Comparison of ENCODE assay signal across 6 cellular contexts in the genomic region with DNA sequence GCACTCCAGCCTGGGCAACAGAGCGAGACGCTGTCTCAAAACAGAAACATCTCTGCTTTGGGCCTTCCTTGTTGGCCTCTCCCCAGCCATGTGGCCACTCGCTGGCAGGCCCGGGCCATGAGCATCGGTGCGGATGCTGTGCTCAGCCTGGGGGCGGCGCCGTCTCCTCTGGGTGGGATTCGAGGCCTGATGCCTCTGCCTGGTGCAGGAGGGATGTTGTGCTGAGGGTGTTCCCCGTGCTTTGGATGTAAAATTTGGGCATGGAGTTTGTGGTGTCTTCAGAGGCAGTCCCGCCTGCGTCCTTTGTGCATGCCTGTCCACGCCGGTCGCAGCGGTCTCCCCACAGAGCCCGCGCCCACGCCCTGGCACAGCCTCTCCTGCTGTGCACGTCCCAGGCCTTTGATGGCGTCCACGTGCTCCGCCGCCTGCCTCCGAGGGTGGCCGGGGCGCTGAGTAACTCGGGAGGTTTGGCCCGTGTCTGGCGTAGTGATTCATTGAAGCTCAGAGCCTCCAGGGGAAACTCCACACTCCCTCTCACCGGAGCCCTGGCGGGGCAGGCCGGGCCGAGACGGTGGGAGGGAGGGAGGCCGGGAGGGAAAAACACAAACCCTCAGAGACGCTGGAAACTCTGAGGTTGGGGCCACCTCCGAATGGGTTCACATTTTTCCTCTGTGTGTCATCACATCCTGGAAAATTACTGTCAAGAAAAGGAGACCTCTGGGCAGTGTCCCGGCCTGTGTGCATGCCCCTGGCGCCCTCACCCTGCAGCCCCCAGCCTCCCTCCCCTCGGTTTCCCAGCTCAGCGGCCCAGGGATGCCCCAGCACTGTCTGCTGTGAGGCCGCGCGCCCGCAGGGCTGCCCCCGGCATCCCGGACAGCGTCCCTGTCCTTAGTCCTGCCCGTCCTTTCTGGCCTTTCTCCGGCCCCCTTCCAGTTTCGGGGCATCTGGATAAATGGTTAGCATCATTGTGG. TPM values are rescaled to one million over a fixed set of nuclear protein-coding genes. Genes with fewer than 3 reads are reported as not detected.
DNase-seq lines count a peak whose midpoint lies in the region; ATAC-seq, FAIRE-seq and TF ChIP-seq lines count a peak whose summit lies in the region.

No MANE protein-coding gene starts in this region.

- peak overlapping the region; percentile 64 for H3K4me2 ChIP-seq in keratinocyte (ENCODE audit: control insufficient read depth, extremely low read depth, insufficient read depth, low read depth, low read length)

- H3K4me1 ChIP-seq in keratinocyte (ENCODE audit: control insufficient read depth, extremely low read depth, insufficient read depth, low read length), result peaks cover 32% of the 10 kb centered on the region

- CTCF ChIA-PET in AG04450 (lab: Charles Lee) (interaction anchor here (0.9 kb wide), 1 partner anchor 18 kb away, joined by 3 read pairs; no protein-coding TSS in a partner anchor), RWPE1 (lab: Yijun Ruan, JAX) (interaction anchor here (0.6 to 2.9 kb wide), 9 partner anchors 10 to 171 kb away, joined by 3 to 16 read pairs (median 4); no protein-coding TSS in a partner anchor)

- H2AFZ ChIP-seq in keratinocyte (ENCODE audit: control insufficient read depth, low read length), result peak overlapping the region; percentile 80

- peak; percentile 70 for FAIRE-seq in keratinocyte (lab: Jason Lieb, UNC)

- H3K36me3 Mint-ChIP-seq in activated T-helper 1 cell treated with anti-CD3 and anti-CD28 coated beads, Interleukin-12 subunit alpha, Interleukin-12 subunit beta, Interleukin-2, Interleukin-4 antibody, amounts not matched to agents 30 ng/mL and 10 ng/mL and 1 ng/mL, durations not matched to agents 14 hours and 24 hours and 36 hours (ENCODE audit: low read depth), result no peaks in the 10 kb centered on the region

- TF ChIP-seq CTCF in AG04450 (IDR thresholded peaks at IDR 0.05; ENCODE audit: low read depth, low read length) (no peak), RWPE1 (conservative IDR thresholded peaks at IDR 0.05; ENCODE audit: low read depth) (no peak), keratinocyte (optimal IDR thresholded peaks at IDR 0.05 in 1 of 3, IDR thresholded peaks at IDR 0.05 in 1 of 3, conservative IDR thresholded peaks at IDR 0.05 in 1 of 3; ENCODE audit: extremely low read depth in 1 of 3, insufficient read depth in 2 of 3, low read length in 3 of 3) (no peak)

- H3K9me3 Mint-ChIP-seq in activated T-helper 1 cell treated with anti-CD3 and anti-CD28 coated beads, Interleukin-12 subunit alpha, Interleukin-12 subunit beta, Interleukin-2, Interleukin-4 antibody, amounts not matched to agents 30 ng/mL and 10 ng/mL and 1 ng/mL, durations not matched to agents 14 hours and 24 hours and 36 hours, result no peaks in the 10 kb centered on the region

- H3K4me3 Mint-ChIP-seq in activated T-helper 1 cell treated with anti-CD3 and anti-CD28 coated beads, Interleukin-12 subunit alpha, Interleukin-12 subunit beta, Interleukin-2, Interleukin-4 antibody, amounts not matched to agents 30 ng/mL and 10 ng/mL and 1 ng/mL, durations not matched to agents 14 hours and 24 hours and 36 hours, result no peak overlapping the region

- intact Hi-C loops in activated T-helper 1 cell treated with anti-CD3 and anti-CD28 coated beads, Interleukin-12 subunit alpha, Interleukin-12 subunit beta, Interleukin-2, Interleukin-4 antibody, amounts not matched to agents 30 ng/mL and 10 ng/mL and 1 ng/mL, durations not matched to agents 14 hours and 24 hours and 36 hours (cut with micrococcal nuclease), result no loop called here

- H3K27me3 ChIP-seq in AG04450 (ENCODE audit: control insufficient read depth, insufficient read depth, low read length) (no peaks in the 10 kb centered on the region), keratinocyte (ENCODE audit: control insufficient read depth, extremely low read depth, insufficient read depth, low read length) (no peaks in the 10 kb centered on the region)

- H3K36me3 ChIP-seq in keratinocyte (ENCODE audit: control insufficient read depth in 2 of 2, extremely low read depth in 1 of 2, insufficient read depth in 2 of 2, low read length in 2 of 2), result no peaks in the 10 kb centered on the region

- POLR2A ChIA-PET in AG04450 (lab: Yijun Ruan, JAX) (interaction anchor here (0.6 to 1.0 kb wide), 5 partner anchors 9 to 75 kb away, joined by 3 to 5 read pairs (median 4); no protein-coding TSS in a partner anchor), RWPE1 (lab: Yijun Ruan, JAX; ENCODE audit: low non-redundant PET) (interaction anchor here (1.2 kb wide), 1 partner anchor 12 kb away, joined by 4 read pairs; no protein-coding TSS in a partner anchor)

- H3K9me1 ChIP-seq in keratinocyte (ENCODE audit: control insufficient read depth, extremely low read depth, insufficient read depth, low read length), result peaks cover 2% of the 10 kb centered on the region

- H3K9me3 ChIP-seq in AG04450 (ENCODE audit: control insufficient read depth, insufficient read depth, low read length) (no peaks in the 10 kb centered on the region; the same call in 1 of the 2 replicates), keratinocyte (ENCODE audit: control insufficient read depth, low read depth, low read length) (no peaks in the 10 kb centered on the region)

- H3K4me3 ChIP-seq in AG04450 (ENCODE audit: low read depth, low read length), result no peak overlapping the region
- H3K4me3 ChIP-seq in keratinocyte (ENCODE audit: control insufficient read depth in 2 of 3, extremely low read depth in 1 of 3, insufficient read depth in 2 of 3, low read depth in 1 of 3, low read length in 3 of 3), result no peak overlapping the region

- peak overlapping the region; percentile 60 for H3K9ac ChIP-seq in keratinocyte (ENCODE audit: control insufficient read depth, extremely low read depth, insufficient read depth, low read length)

- no peaks in the 10 kb centered on the region for H3K79me2 ChIP-seq in keratinocyte (ENCODE audit: control insufficient read depth, insufficient read depth, low read length)

- no peak for ATAC-seq in GM18867 (IDR thresholded peaks at IDR 0.05; ENCODE audit: unreplicated experiment)

- TF ChIP-seq POLR2A in erythroblast (IDR thresholded peaks at IDR 0.05; ENCODE audit: low read length), result no peak

- H3K27ac ChIP-seq in AG04450 (ENCODE audit: low read depth, low read length) (peak overlapping the region; percentile 87), RWPE1 (peak overlapping the region; percentile 95), keratinocyte (ENCODE audit: control insufficient read depth, insufficient read depth, low read length) (peak overlapping the region; percentile 49)

- H3K27ac Mint-ChIP-seq in activated T-helper 1 cell treated with anti-CD3 and anti-CD28 coated beads, Interleukin-12 subunit alpha, Interleukin-12 subunit beta, Interleukin-2, Interleukin-4 antibody, amounts not matched to agents 30 ng/mL and 10 ng/mL and 1 ng/mL, durations not matched to agents 14 hours and 24 hours and 36 hours, result no peak overlapping the region

- peak; percentile 84 for DNase-seq in AG04450 (ENCODE audit: low read depth, low spot score)
- DNase-seq in RWPE1 (ENCODE audit: low spot score), result peak; percentile 94
- DNase-seq in keratinocyte (ENCODE audit: low read depth, low spot score), result peak; percentile 73
- no peak for DNase-seq in activated T-helper 1 cell treated with anti-CD3 and anti-CD28 coated beads, Interleukin-12 subunit alpha, Interleukin-12 subunit beta, Interleukin-2, Interleukin-4 antibody, amounts not matched to agents 30 ng/mL and 10 ng/mL and 1 ng/mL, durations not matched to agents 14 hours and 24 hours and 36 hours (ENCODE audit: low spot score)
- no peak for DNase-seq in erythroblast (lab: John Stamatoyannopoulos, UW)

- H3K4me1 Mint-ChIP-seq in activated T-helper 1 cell treated with anti-CD3 and anti-CD28 coated beads, Interleukin-12 subunit alpha, Interleukin-12 subunit beta, Interleukin-2, Interleukin-4 antibody, amounts not matched to agents 30 ng/mL and 10 ng/mL and 1 ng/mL, durations not matched to agents 14 hours and 24 hours and 36 hours (ENCODE audit: low read depth), result no peaks in the 10 kb centered on the region

- no peaks in the 10 kb centered on the region for H3K27me3 Mint-ChIP-seq in activated T-helper 1 cell treated with anti-CD3 and anti-CD28 coated beads, Interleukin-12 subunit alpha, Interleukin-12 subunit beta, Interleukin-2, Interleukin-4 antibody, amounts not matched to agents 30 ng/mL and 10 ng/mL and 1 ng/mL, durations not matched to agents 14 hours and 24 hours and 36 hours (ENCODE audit: insufficient read depth)

- no peaks in the 10 kb centered on the region for H4K20me1 ChIP-seq in keratinocyte (ENCODE audit: control insufficient read depth, extremely low read depth, insufficient read depth, low read length)

- dilution Hi-C loops in keratinocyte (cut with MboI; ENCODE audit: extremely low pct_ligation_motif_present, low sequenced_read_pairs), result no loop called here

RNA-seq across cellular contexts. Expression of a gene that starts 19.0 kb away (rescaled TPM):
- 32.5 and 42.2 TPM in 2 replicates for polyA plus RNA-seq in AG04450 (2011; rRNA removed)
- 11.0 and 13.9 TPM in 2 replicates for polyA minus RNA-seq in AG04450 (2011; rRNA and poly(A)+ RNA removed)
- polyA plus RNA-seq in keratinocyte, result 38.3 to 52.0 TPM (median 48.2 TPM) in 3 replicates
- 4.8 TPM for polyA plus RNA-seq in keratinocyte (2011; ENCODE audit: low read depth)
- polyA plus RNA-seq in keratinocyte (2011; cell fraction: cytosol; rRNA removed), result 19.8 and 41.7 TPM in 2 replicates
- 19.4 and 20.6 TPM in 2 replicates for polyA plus RNA-seq in keratinocyte (2011; cell fraction: nucleus; rRNA removed)
- polyA plus RNA-seq in keratinocyte (2012; ENCODE audit: low replicate concordance), result 24.4 and 64.8 TPM in 2 replicates
- 7.8 to 10.6 TPM (median 9.1 TPM) in 3 replicates for polyA minus RNA-seq in keratinocyte
- 30.5 TPM for polyA minus RNA-seq in keratinocyte (2011; cell fraction: cytosol; rRNA and poly(A)+ RNA removed)
- polyA minus RNA-seq in keratinocyte (2011; cell fraction: nucleus; rRNA and poly(A)+ RNA removed), result 5.0 and 6.1 TPM in 2 replicates
- 109 and 120 TPM in 2 replicates for total RNA-seq in activated T-helper 1 cell treated with anti-CD3 and anti-CD28 coated beads, Interleukin-12 subunit alpha, Interleukin-12 subunit beta, Interleukin-2, Interleukin-4 antibody, amounts not matched to agents 30 ng/mL and 10 ng/mL and 1 ng/mL, durations not matched to agents 14 hours and 24 hours and 36 hours

RNA-seq across cellular contexts. Expression of a gene that starts 19.4 kb away (rescaled TPM):
- polyA plus RNA-seq in AG04450 (2011; rRNA removed) (3.4 and 4.0 TPM in 2 replicates), keratinocyte (2.5 to 3.6 TPM (median 2.9 TPM) in 3 replicates)
- 5.0 and 5.5 TPM in 2 replicates for polyA minus RNA-seq in AG04450 (2011; rRNA and poly(A)+ RNA removed)
- polyA plus RNA-seq in keratinocyte (2011; ENCODE audit: low read depth), result 1.1 TPM
- polyA plus RNA-seq in keratinocyte (2011; cell fraction: cytosol; rRNA removed), result 0.61 and 1.4 TPM in 2 replicates
- 5.7 and 7.1 TPM in 2 replicates for polyA plus RNA-seq in keratinocyte (2011; cell fraction: nucleus; rRNA removed)
- polyA plus RNA-seq in keratinocyte (2012; ENCODE audit: low replicate concordance), result 1.2 and 3.5 TPM in 2 replicates
- 1.5 to 2.5 TPM (median 2.3 TPM) in 3 replicates for polyA minus RNA-seq in keratinocyte
- 3.1 TPM for polyA minus RNA-seq in keratinocyte (2011; cell fraction: cytosol; rRNA and poly(A)+ RNA removed)
- polyA minus RNA-seq in keratinocyte (2011; cell fraction: nucleus; rRNA and poly(A)+ RNA removed), result 1.5 and 3.7 TPM in 2 replicates
- 37.6 and 37.8 TPM in 2 replicates for total RNA-seq in activated T-helper 1 cell treated with anti-CD3 and anti-CD28 coated beads, Interleukin-12 subunit alpha, Interleukin-12 subunit beta, Interleukin-2, Interleukin-4 antibody, amounts not matched to agents 30 ng/mL and 10 ng/mL and 1 ng/mL, durations not matched to agents 14 hours and 24 hours and 36 hours

RNA-seq across cellular contexts. Expression of a gene that starts 26.3 kb away (rescaled TPM):
- 7.1 and 8.8 TPM in 2 replicates for polyA plus RNA-seq in AG04450 (2011; rRNA removed)
- polyA minus RNA-seq in AG04450 (2011; rRNA and poly(A)+ RNA removed), result 6.9 and 10.6 TPM in 2 replicates
- polyA plus RNA-seq in keratinocyte, result 5.2 to 8.3 TPM (median 6.7 TPM) in 3 replicates
- 5.0 TPM for polyA plus RNA-seq in keratinocyte (2011; ENCODE audit: low read depth)
- polyA plus RNA-seq in keratinocyte (2011; cell fraction: cytosol; rRNA removed), result 3.0 and 9.1 TPM in 2 replicates
- polyA plus RNA-seq in keratinocyte (2011; cell fraction: nucleus; rRNA removed), result 8.5 and 12.9 TPM in 2 replicates
- polyA plus RNA-seq in keratinocyte (2012; ENCODE audit: low replicate concordance), result 11.5 TPM in 2 replicates
- 4.7 to 10.0 TPM (median 6.3 TPM) in 3 replicates for polyA minus RNA-seq in keratinocyte
- polyA minus RNA-seq in keratinocyte (2011; cell fraction: cytosol; rRNA and poly(A)+ RNA removed), result 24.2 TPM
- 6.4 and 8.9 TPM in 2 replicates for polyA minus RNA-seq in keratinocyte (2011; cell fraction: nucleus; rRNA and poly(A)+ RNA removed)
- total RNA-seq in activated T-helper 1 cell treated with anti-CD3 and anti-CD28 coated beads, Interleukin-12 subunit alpha, Interleukin-12 subunit beta, Interleukin-2, Interleukin-4 antibody, amounts not matched to agents 30 ng/mL and 10 ng/mL and 1 ng/mL, durations not matched to agents 14 hours and 24 hours and 36 hours, result 32.2 and 33.8 TPM in 2 replicates

RNA-seq across cellular contexts. Expression of a gene that starts 27.8 kb away (rescaled TPM):
- polyA plus RNA-seq in AG04450 (2011; rRNA removed) (12.9 and 18.7 TPM in 2 replicates), keratinocyte (10.2 to 23.0 TPM (median 12.3 TPM) in 3 replicates)
- 8.5 and 16.2 TPM in 2 replicates for polyA minus RNA-seq in AG04450 (2011; rRNA and poly(A)+ RNA removed)
- polyA plus RNA-seq in keratinocyte (2011; ENCODE audit: low read depth), result 1.6 TPM
- 8.5 and 23.2 TPM in 2 replicates for polyA plus RNA-seq in keratinocyte (2011; cell fraction: cytosol; rRNA removed)
- 8.9 and 15.0 TPM in 2 replicates for polyA plus RNA-seq in keratinocyte (2011; cell fraction: nucleus; rRNA removed)
- polyA plus RNA-seq in keratinocyte (2012; ENCODE audit: low replicate concordance), result 4.1 and 10.1 TPM in 2 replicates
- polyA minus RNA-seq in keratinocyte, result 3.7 to 34.6 TPM (median 7.4 TPM) in 3 replicates
- polyA minus RNA-seq in keratinocyte (2011; cell fraction: cytosol; rRNA and poly(A)+ RNA removed), result 31.1 TPM
- 3.2 and 5.4 TPM in 2 replicates for polyA minus RNA-seq in keratinocyte (2011; cell fraction: nucleus; rRNA and poly(A)+ RNA removed)
- total RNA-seq in activated T-helper 1 cell treated with anti-CD3 and anti-CD28 coated beads, Interleukin-12 subunit alpha, Interleukin-12 subunit beta, Interleukin-2, Interleukin-4 antibody, amounts not matched to agents 30 ng/mL and 10 ng/mL and 1 ng/mL, durations not matched to agents 14 hours and 24 hours and 36 hours, result 7.6 and 9.4 TPM in 2 replicates

RNA-seq across cellular contexts. Expression of a gene that starts 33.8 kb away (rescaled TPM):
- polyA plus RNA-seq in AG04450 (2011; rRNA removed) (35.5 and 55.6 TPM in 2 replicates), keratinocyte (45.4 to 73.6 TPM (median 64.0 TPM) in 3 replicates)
- polyA minus RNA-seq in AG04450 (2011; rRNA and poly(A)+ RNA removed), result 31.5 and 46.4 TPM in 2 replicates
- polyA plus RNA-seq in keratinocyte (2011; ENCODE audit: low read depth), result 10.2 TPM
- polyA plus RNA-seq in keratinocyte (2011; cell fraction: cytosol; rRNA removed), result 59.0 and 103 TPM in 2 replicates
- polyA plus RNA-seq in keratinocyte (2011; cell fraction: nucleus; rRNA removed), result 51.5 and 77.5 TPM in 2 replicates
- 62.1 and 118 TPM in 2 replicates for polyA plus RNA-seq in keratinocyte (2012; ENCODE audit: low replicate concordance)
- 39.1 to 83.3 TPM (median 62.9 TPM) in 3 replicates for polyA minus RNA-seq in keratinocyte
- polyA minus RNA-seq in keratinocyte (2011; cell fraction: cytosol; rRNA and poly(A)+ RNA removed), result 41.8 TPM
- 12.2 and 13.9 TPM in 2 replicates for polyA minus RNA-seq in keratinocyte (2011; cell fraction: nucleus; rRNA and poly(A)+ RNA removed)
- total RNA-seq in activated T-helper 1 cell treated with anti-CD3 and anti-CD28 coated beads, Interleukin-12 subunit alpha, Interleukin-12 subunit beta, Interleukin-2, Interleukin-4 antibody, amounts not matched to agents 30 ng/mL and 10 ng/mL and 1 ng/mL, durations not matched to agents 14 hours and 24 hours and 36 hours, result 123 and 125 TPM in 2 replicates

Comparison
In these comparisons a context has a peak if more than half of its experiments do, and no peak if none do; other contexts are left out.
1. DNase-seq: peak in AG04450 (single experiment), RWPE1 (single experiment) and keratinocyte (single experiment); none in activated T-helper 1 cell treated with anti-CD3 and anti-CD28 coated beads, Interleukin-12 subunit alpha, Interleukin-12 subunit beta, Interleukin-2, Interleukin-4 antibody, amounts not matched to agents 30 ng/mL and 10 ng/mL and 1 ng/mL, durations not matched to agents 14 hours and 24 hours and 36 hours (single experiment) and erythroblast (0 of 2).
2. Peak in every context shown above with its lines, with median percentiles within 50 percentile points of each other: H3K27ac ChIP-seq.